ENCODE assay signal across 18 cellular contexts in genomic region chr17:35793257-35793656, GRCh38. TPM values are rescaled to one million over a fixed set of nuclear protein-coding genes. Genes with fewer than 3 reads are reported as not detected.
DNase-seq lines count a peak whose midpoint lies in the region; ATAC-seq and TF ChIP-seq lines count a peak whose summit lies in the region.
"Had no signal": no experiment of that assay in that cellular context is flagged by ENCODE, and none has a peak within 500 bp of the region (broad histone marks: within the 10 kb centered on the region; RNA-seq: fewer than 3 reads in every experiment).

No MANE protein-coding gene starts in this region.

- intact Hi-C loops in lower lobe of right lung (cut with DNase I): no loop called here

- H3K27ac ChIP-seq in lower lobe of right lung: no peak overlapping the region
- no peak overlapping the region for H3K27ac ChIP-seq in stomach smooth muscle (ENCODE audit: low read length)
- H3K27ac ChIP-seq: PC-9, testis had no signal

- peak overlapping the region; percentile 44 for H3K4me3 Mint-ChIP-seq in activated naive CD8-positive, alpha-beta T cell treated with anti-CD3 and anti-CD28 coated beads for 36 hours
- no peak overlapping the region for H3K4me3 Mint-ChIP-seq in activated CD8-positive, alpha-beta memory T cell treated with anti-CD3 and anti-CD28 coated beads, Interleukin-2, amount 10 ng/mL, durations not matched to agents 7 days and 5 days
- H3K4me3 Mint-ChIP-seq: activated CD4-positive, alpha-beta memory T cell treated with anti-CD3 and anti-CD28 coated beads, Interleukin-2, amount 10 ng/mL, durations not matched to agents 7 days and 5 days had no signal

- H3K4me1 ChIP-seq in lower lobe of right lung (peaks cover 31% of the 10 kb centered on the region), stomach smooth muscle (ENCODE audit: control insufficient read depth, insufficient read depth, low read length) (peaks cover 38% of the 10 kb centered on the region)

- H3K4me1 Mint-ChIP-seq in activated naive CD8-positive, alpha-beta T cell treated with anti-CD3 and anti-CD28 coated beads for 36 hours: peaks cover 36% of the 10 kb centered on the region
- H3K4me1 Mint-ChIP-seq in activated CD8-positive, alpha-beta memory T cell treated with anti-CD3 and anti-CD28 coated beads, Interleukin-2, amount 10 ng/mL, durations not matched to agents 7 days and 5 days: peaks cover 15% of the 10 kb centered on the region

- ATAC-seq in lower lobe of right lung: no peak
- no peak for ATAC-seq in activated CD8-positive, alpha-beta memory T cell treated with anti-CD3 and anti-CD28 coated beads, Interleukin-2, amount 10 ng/mL, durations not matched to agents 7 days and 5 days

- peak; percentile 6 for DNase-seq in GM20000 (ENCODE audit: low spot score)
- no peak for DNase-seq in activated naive CD8-positive, alpha-beta T cell treated with anti-CD3 and anti-CD28 coated beads for 36 hours
- DNase-seq in lower lobe of right lung: no peak
- no peak for DNase-seq in NCI-H345 treated with DMSO at 0.1 percent for 48 hours (lab: John Stamatoyannopoulos, UW; ENCODE audit: unreplicated experiment)
- DNase-seq in activated CD8-positive, alpha-beta memory T cell treated with anti-CD3 and anti-CD28 coated beads, Interleukin-2, amount 10 ng/mL, durations not matched to agents 7 days and 5 days: no peak
- no peak for DNase-seq in stimulated activated CD4-positive, alpha-beta T cell treated with anti-CD3 and anti-CD28 coated beads, Interleukin-12 subunit alpha, Interleukin-12 subunit beta, amount 100 ng/mL, for 4 hours
- DNase-seq: activated CD4-positive, alpha-beta memory T cell treated with anti-CD3 and anti-CD28 coated beads, Interleukin-2, amount 10 ng/mL, durations not matched to agents 7 days and 5 days; DND-41; mesendoderm; MM.1S; NCI-H2029; NCI-H524 treated with DMSO at 0.1 percent for 48 hours; PC-9; stimulated activated CD4-positive, alpha-beta T cell treated with anti-CD3 and anti-CD28 coated beads, Interleukin-2, amount 100 ng/mL, for 48 hours; testis had no signal

- peaks cover 18% of the 10 kb centered on the region for H3K27me3 ChIP-seq in lower lobe of right lung (ENCODE audit: low read depth)
- H3K27me3 ChIP-seq in stomach smooth muscle (ENCODE audit: control insufficient read depth in 1 of 2, insufficient read depth in 2 of 2, low read length in 2 of 2): peaks cover 0 to 3% of the 10 kb centered on the region in 2 donors
- H3K27me3 ChIP-seq: testis had no signal

- H3K4me3 ChIP-seq in lower lobe of right lung (peak overlapping the region; percentile 77), stomach smooth muscle (ENCODE audit: low read length in 2 of 2) (peak overlapping the region; percentile 37 to 49)
- H3K4me3 ChIP-seq: PC-9 had no signal

- no peak overlapping the region for H3K27ac Mint-ChIP-seq in activated naive CD8-positive, alpha-beta T cell treated with anti-CD3 and anti-CD28 coated beads for 36 hours
- no peak overlapping the region for H3K27ac Mint-ChIP-seq in activated CD8-positive, alpha-beta memory T cell treated with anti-CD3 and anti-CD28 coated beads, Interleukin-2, amount 10 ng/mL, durations not matched to agents 7 days and 5 days
- H3K27ac Mint-ChIP-seq: activated CD4-positive, alpha-beta memory T cell treated with anti-CD3 and anti-CD28 coated beads, Interleukin-2, amount 10 ng/mL, durations not matched to agents 7 days and 5 days had no signal

- H3K36me3 Mint-ChIP-seq in activated naive CD8-positive, alpha-beta T cell treated with anti-CD3 and anti-CD28 coated beads for 36 hours: no peaks in the 10 kb centered on the region
- no peaks in the 10 kb centered on the region for H3K36me3 Mint-ChIP-seq in activated CD8-positive, alpha-beta memory T cell treated with anti-CD3 and anti-CD28 coated beads, Interleukin-2, amount 10 ng/mL, durations not matched to agents 7 days and 5 days

- H3K9me3 ChIP-seq in lower lobe of right lung: no peaks in the 10 kb centered on the region
- peaks cover 0 to 7% of the 10 kb centered on the region in 2 donors for H3K9me3 ChIP-seq in stomach smooth muscle (ENCODE audit: control insufficient read depth in 2 of 2, low read length in 2 of 2)
- H3K9me3 ChIP-seq: testis had no signal

- CTCF ChIA-PET in activated CD8-positive, alpha-beta memory T cell treated with anti-CD3 and anti-CD28 coated beads, Interleukin-2, amount 10 ng/mL, durations not matched to agents 7 days and 5 days (lab: Charles Lee): interaction anchor here (3.9 to 11.7 kb wide), 2 partner anchors 12 to 30 kb away, joined by 15 to 106 read pairs; partner anchors contain the start of gene C17orf50

- TF ChIP-seq CTCF in GM20000 (IDR thresholded peaks at IDR 0.05; ENCODE audit: extremely low read depth, missing control alignments) (no peak), lower lobe of right lung (IDR thresholded peaks at IDR 0.05) (no peak)

- H3K9ac ChIP-seq in stomach smooth muscle (ENCODE audit: low read length in 2 of 2): peak overlapping the region in 1 of 2 donors; percentile 20

- H3K36me3 ChIP-seq in lower lobe of right lung (no peaks in the 10 kb centered on the region), stomach smooth muscle (ENCODE audit: control insufficient read depth in 2 of 2, insufficient read depth in 2 of 2, low read length in 2 of 2) (no peaks in the 10 kb centered on the region)

- H3K27me3 Mint-ChIP-seq in activated naive CD8-positive, alpha-beta T cell treated with anti-CD3 and anti-CD28 coated beads for 36 hours: peaks cover 30% of the 10 kb centered on the region
- peaks cover 70% of the 10 kb centered on the region for H3K27me3 Mint-ChIP-seq in activated CD8-positive, alpha-beta memory T cell treated with anti-CD3 and anti-CD28 coated beads, Interleukin-2, amount 10 ng/mL, durations not matched to agents 7 days and 5 days

- no peaks in the 10 kb centered on the region for H3K9me3 Mint-ChIP-seq in activated naive CD8-positive, alpha-beta T cell treated with anti-CD3 and anti-CD28 coated beads for 36 hours
- H3K9me3 Mint-ChIP-seq in activated CD8-positive, alpha-beta memory T cell treated with anti-CD3 and anti-CD28 coated beads, Interleukin-2, amount 10 ng/mL, durations not matched to agents 7 days and 5 days (ENCODE audit: low read depth): no peaks in the 10 kb centered on the region
- H3K9me3 Mint-ChIP-seq: activated CD4-positive, alpha-beta memory T cell treated with anti-CD3 and anti-CD28 coated beads, Interleukin-2, amount 10 ng/mL, durations not matched to agents 7 days and 5 days had no signal

RNA-seq across cellular contexts. Expression of gene MMP28, which starts 2.2 kb away (rescaled TPM):
- total RNA-seq in activated naive CD8-positive, alpha-beta T cell treated with anti-CD3 and anti-CD28 coated beads for 36 hours: under 1 TPM; 0.21 to 0.50 TPM
- 40.9 TPM for total RNA-seq in lower lobe of right lung
- total RNA-seq in activated CD8-positive, alpha-beta memory T cell treated with anti-CD3 and anti-CD28 coated beads, Interleukin-2, amount 10 ng/mL, durations not matched to agents 7 days and 5 days: not detected
- total RNA-seq: activated CD4-positive, alpha-beta memory T cell treated with anti-CD3 and anti-CD28 coated beads, Interleukin-2, amount 10 ng/mL, durations not matched to agents 7 days and 5 days had no signal

RNA-seq across cellular contexts. Expression of gene TAF15, which starts 16.0 kb away (rescaled TPM):
- total RNA-seq in activated naive CD8-positive, alpha-beta T cell treated with anti-CD3 and anti-CD28 coated beads for 36 hours: 100 to 1,000 TPM; 306 to 317 TPM
- total RNA-seq in lower lobe of right lung: 143 TPM
- 100 to 1,000 TPM; 333 to 366 TPM for total RNA-seq in activated CD8-positive, alpha-beta memory T cell treated with anti-CD3 and anti-CD28 coated beads, Interleukin-2, amount 10 ng/mL, durations not matched to agents 7 days and 5 days

RNA-seq across cellular contexts. Expression of gene C17orf50, which starts 32.6 kb away (rescaled TPM):
- total RNA-seq in activated naive CD8-positive, alpha-beta T cell treated with anti-CD3 and anti-CD28 coated beads for 36 hours: not detected
- not detected for total RNA-seq in lower lobe of right lung
- not detected for total RNA-seq in activated CD8-positive, alpha-beta memory T cell treated with anti-CD3 and anti-CD28 coated beads, Interleukin-2, amount 10 ng/mL, durations not matched to agents 7 days and 5 days
- total RNA-seq: activated CD4-positive, alpha-beta memory T cell treated with anti-CD3 and anti-CD28 coated beads, Interleukin-2, amount 10 ng/mL, durations not matched to agents 7 days and 5 days; chondrocyte; endothelial cell of umbilical vein; PC-9 had no signal

RNA-seq across cellular contexts. Expression of gene GAS2L2, which starts 40.2 kb away (rescaled TPM):
- under 1 TPM; 0.40 to 0.43 TPM for total RNA-seq in activated naive CD8-positive, alpha-beta T cell treated with anti-CD3 and anti-CD28 coated beads for 36 hours
- 3.1 TPM for total RNA-seq in lower lobe of right lung
- not detected for total RNA-seq in activated CD8-positive, alpha-beta memory T cell treated with anti-CD3 and anti-CD28 coated beads, Interleukin-2, amount 10 ng/mL, durations not matched to agents 7 days and 5 days
- total RNA-seq: activated CD4-positive, alpha-beta memory T cell treated with anti-CD3 and anti-CD28 coated beads, Interleukin-2, amount 10 ng/mL, durations not matched to agents 7 days and 5 days; chondrocyte; endothelial cell of umbilical vein; PC-9 had no signal

Comparison
In these comparisons a context has a peak if more than half of its experiments do, and no peak if none do; other contexts are left out.
1. RNA of gene MMP28, which starts 2.2 kb away (total RNA-seq): 40.9 TPM in lower lobe of right lung (single experiment); 0.21 to 0.50 TPM in activated naive CD8-positive, alpha-beta T cell treated with anti-CD3 and anti-CD28 coated beads for 36 hours and not detected in activated CD8-positive, alpha-beta memory T cell treated with anti-CD3 and anti-CD28 coated beads, Interleukin-2, amount 10 ng/mL, durations not matched to agents 7 days and 5 days; every median in the first group is over 10 times any median in the second.